ENCODE assay signal across 8 cellular contexts in the genomic region with DNA sequence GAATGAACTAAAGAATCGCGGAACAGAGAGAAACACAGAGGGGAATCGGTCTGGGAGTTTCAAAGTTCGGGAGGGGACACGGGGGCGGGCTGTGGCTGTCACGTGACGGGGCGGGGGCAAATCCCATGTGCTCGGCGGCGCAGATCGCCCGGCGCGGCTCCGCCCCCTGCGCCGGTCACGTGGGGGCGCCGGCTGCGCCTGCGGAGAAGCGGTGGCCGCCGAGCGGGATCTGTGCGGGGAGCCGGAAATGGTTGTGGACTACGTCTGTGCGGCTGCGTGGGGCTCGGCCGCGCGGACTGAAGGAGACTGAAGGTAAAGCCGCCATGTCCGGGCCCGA. TPM values are rescaled to one million over a fixed set of nuclear protein-coding genes. Genes with fewer than 3 reads are reported as not detected.
DNase-seq lines count a peak whose midpoint lies in the region; ATAC-seq and TF ChIP-seq lines count a peak whose summit lies in the region.

A gene with protein sequence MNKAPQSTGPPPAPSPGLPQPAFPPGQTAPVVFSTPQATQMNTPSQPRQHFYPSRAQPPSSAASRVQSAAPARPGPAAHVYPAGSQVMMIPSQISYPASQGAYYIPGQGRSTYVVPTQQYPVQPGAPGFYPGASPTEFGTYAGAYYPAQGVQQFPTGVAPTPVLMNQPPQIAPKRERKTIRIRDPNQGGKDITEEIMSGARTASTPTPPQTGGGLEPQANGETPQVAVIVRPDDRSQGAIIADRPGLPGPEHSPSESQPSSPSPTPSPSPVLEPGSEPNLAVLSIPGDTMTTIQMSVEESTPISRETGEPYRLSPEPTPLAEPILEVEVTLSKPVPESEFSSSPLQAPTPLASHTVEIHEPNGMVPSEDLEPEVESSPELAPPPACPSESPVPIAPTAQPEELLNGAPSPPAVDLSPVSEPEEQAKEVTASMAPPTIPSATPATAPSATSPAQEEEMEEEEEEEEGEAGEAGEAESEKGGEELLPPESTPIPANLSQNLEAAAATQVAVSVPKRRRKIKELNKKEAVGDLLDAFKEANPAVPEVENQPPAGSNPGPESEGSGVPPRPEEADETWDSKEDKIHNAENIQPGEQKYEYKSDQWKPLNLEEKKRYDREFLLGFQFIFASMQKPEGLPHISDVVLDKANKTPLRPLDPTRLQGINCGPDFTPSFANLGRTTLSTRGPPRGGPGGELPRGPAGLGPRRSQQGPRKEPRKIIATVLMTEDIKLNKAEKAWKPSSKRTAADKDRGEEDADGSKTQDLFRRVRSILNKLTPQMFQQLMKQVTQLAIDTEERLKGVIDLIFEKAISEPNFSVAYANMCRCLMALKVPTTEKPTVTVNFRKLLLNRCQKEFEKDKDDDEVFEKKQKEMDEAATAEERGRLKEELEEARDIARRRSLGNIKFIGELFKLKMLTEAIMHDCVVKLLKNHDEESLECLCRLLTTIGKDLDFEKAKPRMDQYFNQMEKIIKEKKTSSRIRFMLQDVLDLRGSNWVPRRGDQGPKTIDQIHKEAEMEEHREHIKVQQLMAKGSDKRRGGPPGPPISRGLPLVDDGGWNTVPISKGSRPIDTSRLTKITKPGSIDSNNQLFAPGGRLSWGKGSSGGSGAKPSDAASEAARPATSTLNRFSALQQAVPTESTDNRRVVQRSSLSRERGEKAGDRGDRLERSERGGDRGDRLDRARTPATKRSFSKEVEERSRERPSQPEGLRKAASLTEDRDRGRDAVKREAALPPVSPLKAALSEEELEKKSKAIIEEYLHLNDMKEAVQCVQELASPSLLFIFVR (N-terminal part only) (plus strand): TSS at position 244 of the 337 bp plus-strand sequence. CDS start 1,191 bp downstream, outside the sequence.

- H3K27ac ChIP-seq in SK-N-SH (ENCODE audit: low read depth in 2 of 2, low read length in 1 of 2) = peak within 1 kb of the TSS; percentile 86 to 89
- H3K27ac ChIP-seq in temporal lobe (ENCODE audit: low read depth, low read length) = peak within 1 kb of the TSS; percentile 89

- TF ChIP-seq CTCF in GM06990 (IDR thresholded peaks at IDR 0.05; ENCODE audit: insufficient read depth, low read length, poor library complexity, severe bottlenecking) (no peak), SK-N-SH (IDR thresholded peaks at IDR 0.05) (no peak), omental fat pad (IDR thresholded peaks at IDR 0.05) (no peak)

- H3K9me2 ChIP-seq in SK-N-SH = no peaks in the 10 kb centered on the region

- H3K4me3 ChIP-seq in GM06990 (replicated peaks; ENCODE audit: low read depth, low read length) = peak within 1 kb of the TSS; percentile 71
- peak within 1 kb of the TSS; percentile 64 to 70 for H3K4me3 ChIP-seq in SK-N-SH (ENCODE audit: low read depth in 2 of 2, low read length in 1 of 2)

- H3K36me3 ChIP-seq in GM06990 (ENCODE audit: control insufficient read depth, insufficient read depth, low read length) (peaks cover 11% of the 10 kb centered on the region), SK-N-SH (replicated peaks in 1 of 2; ENCODE audit: control insufficient read depth in 1 of 2, insufficient read depth in 2 of 2, low read length in 1 of 2) (peaks cover 11 to 13% of the 10 kb centered on the region in 2 experiments)

- peak; percentile 98 for DNase-seq in GM06990 (ENCODE audit: extremely low read depth, insufficient read length)
- peak; percentile 83 for DNase-seq in NCI-H1048 (lab: John Stamatoyannopoulos, UW)
- peak; percentile 99 for DNase-seq in SK-N-SH
- DNase-seq in activated naive CD4-positive, alpha-beta T cell treated with anti-CD3 and anti-CD28 coated beads, Interleukin-2, amount 50 U/mL, for 16 hours = peak; percentile 93
- DNase-seq in globus pallidus (ENCODE audit: low spot score) = peak; percentile 89
- peak; percentile 90 for DNase-seq in omental fat pad (ENCODE audit: low spot score)

- H3K4me2 ChIP-seq in SK-N-SH = peak within 1 kb of the TSS; percentile 99

- WGBS in SK-N-SH (ENCODE audit: low lambda C conversion rate) = 4% methylated on average over 10 of the region's 40 CpGs

- H3K79me2 ChIP-seq in SK-N-SH (ENCODE audit: insufficient read depth) = peaks cover 48% of the 10 kb centered on the region

- TF ChIP-seq EP300 in SK-N-SH (IDR thresholded peaks at IDR 0.05; ENCODE audit: borderline replicate concordance in 1 of 2, low read depth in 1 of 2, low read length in 1 of 2) = no peak

- peaks cover 22 to 25% of the 10 kb centered on the region in 2 experiments; a peak in 3 of 4 replicates for H3K4me1 ChIP-seq in SK-N-SH (ENCODE audit: control insufficient read depth in 1 of 2, insufficient read depth in 2 of 2, low read depth in 1 of 2, low read length in 1 of 2)

- peak within 1 kb of the TSS; percentile 97 for H2AFZ ChIP-seq in SK-N-SH (ENCODE audit: low read depth)

- POLR2A ChIA-PET in SK-N-SH (lab: Yijun Ruan, JAX) = no interaction called here

- H3K27me3 ChIP-seq in GM06990 (replicated peaks; ENCODE audit: control insufficient read depth, insufficient read depth, low read length) (no peaks in the 10 kb centered on the region), SK-N-SH (ENCODE audit: insufficient read depth) (no peaks in the 10 kb centered on the region)

- no peak for TF ChIP-seq RAD21 in SK-N-SH (IDR thresholded peaks at IDR 0.05; ENCODE audit: low read length)

- peaks cover 48% of the 10 kb centered on the region for H3F3A ChIP-seq in SK-N-SH (replicated peaks; ENCODE audit: insufficient read depth)

- ATAC-seq in HG02571 (IDR thresholded peaks at IDR 0.05; ENCODE audit: unreplicated experiment) = peak; percentile 78
- ATAC-seq in omental fat pad (ENCODE audit: low FRiP score) = peak; percentile 84

- peaks cover 37% of the 10 kb centered on the region for H4K20me1 ChIP-seq in SK-N-SH (ENCODE audit: insufficient read depth)

- CTCF ChIA-PET in SK-N-SH (lab: Yijun Ruan, JAX) = no interaction called here

- H3K9ac ChIP-seq in SK-N-SH = peak within 1 kb of the TSS; percentile 94

- no peaks in the 10 kb centered on the region for H3K9me3 ChIP-seq in SK-N-SH

TF ChIP-seq in SK-N-SH, 30 proteins besides CTCF, POLR2A, EP300 and RAD21 (continues in another document):
- TF ChIP-seq, protein P1, sequence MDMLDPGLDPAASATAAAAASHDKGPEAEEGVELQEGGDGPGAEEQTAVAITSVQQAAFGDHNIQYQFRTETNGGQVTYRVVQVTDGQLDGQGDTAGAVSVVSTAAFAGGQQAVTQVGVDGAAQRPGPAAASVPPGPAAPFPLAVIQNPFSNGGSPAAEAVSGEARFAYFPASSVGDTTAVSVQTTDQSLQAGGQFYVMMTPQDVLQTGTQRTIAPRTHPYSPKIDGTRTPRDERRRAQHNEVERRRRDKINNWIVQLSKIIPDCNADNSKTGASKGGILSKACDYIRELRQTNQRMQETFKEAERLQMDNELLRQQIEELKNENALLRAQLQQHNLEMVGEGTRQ (IDR thresholded peaks at IDR 0.05; ENCODE audit: borderline replicate concordance, low read depth, low read length) = peak; percentile 97
- TF ChIP-seq TCF12 (IDR thresholded peaks at IDR 0.05) = no peak; the same call in 1 of the 2 replicates
- TF ChIP-seq SIN3A (IDR thresholded peaks at IDR 0.05; ENCODE audit: borderline replicate concordance, low read depth, low read length) = peak; percentile 62; the same call in 1 of the 2 replicates
- TF ChIP-seq SMC3 (IDR thresholded peaks at IDR 0.05; ENCODE audit: low read depth, low read length) = no peak
- TF ChIP-seq GABPA (IDR thresholded peaks at IDR 0.05; ENCODE audit: low read depth) = peak; percentile 30; the same call in 1 of the 2 replicates
- TF ChIP-seq GATA2 (CRISPR knock-in tag; IDR thresholded peaks at IDR 0.05) = no peak
- TF ChIP-seq, protein P2, sequence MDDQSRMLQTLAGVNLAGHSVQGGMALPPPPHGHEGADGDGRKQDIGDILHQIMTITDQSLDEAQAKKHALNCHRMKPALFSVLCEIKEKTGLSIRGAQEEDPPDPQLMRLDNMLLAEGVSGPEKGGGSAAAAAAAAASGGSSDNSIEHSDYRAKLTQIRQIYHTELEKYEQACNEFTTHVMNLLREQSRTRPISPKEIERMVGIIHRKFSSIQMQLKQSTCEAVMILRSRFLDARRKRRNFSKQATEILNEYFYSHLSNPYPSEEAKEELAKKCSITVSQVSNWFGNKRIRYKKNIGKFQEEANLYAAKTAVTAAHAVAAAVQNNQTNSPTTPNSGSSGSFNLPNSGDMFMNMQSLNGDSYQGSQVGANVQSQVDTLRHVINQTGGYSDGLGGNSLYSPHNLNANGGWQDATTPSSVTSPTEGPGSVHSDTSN (IDR thresholded peaks at IDR 0.05) = no peak
- TF ChIP-seq FOXM1 (IDR thresholded peaks at IDR 0.05; ENCODE audit: low read depth) = no peak
- TF ChIP-seq JUND (IDR thresholded peaks at IDR 0.05) = no peak
- TF ChIP-seq YY1 (IDR thresholded peaks at IDR 0.05; ENCODE audit: low read depth) = no peak; the same call in 1 of the 2 replicates
- no peak for TF ChIP-seq RXRA (IDR thresholded peaks at IDR 0.05; ENCODE audit: borderline replicate concordance, low read depth)
- TF ChIP-seq, protein P3, sequence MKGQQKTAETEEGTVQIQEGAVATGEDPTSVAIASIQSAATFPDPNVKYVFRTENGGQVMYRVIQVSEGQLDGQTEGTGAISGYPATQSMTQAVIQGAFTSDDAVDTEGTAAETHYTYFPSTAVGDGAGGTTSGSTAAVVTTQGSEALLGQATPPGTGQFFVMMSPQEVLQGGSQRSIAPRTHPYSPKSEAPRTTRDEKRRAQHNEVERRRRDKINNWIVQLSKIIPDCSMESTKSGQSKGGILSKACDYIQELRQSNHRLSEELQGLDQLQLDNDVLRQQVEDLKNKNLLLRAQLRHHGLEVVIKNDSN (IDR thresholded peaks at IDR 0.05; ENCODE audit: borderline replicate concordance, low read depth) = peak; percentile 98
- TF ChIP-seq, protein P4, sequence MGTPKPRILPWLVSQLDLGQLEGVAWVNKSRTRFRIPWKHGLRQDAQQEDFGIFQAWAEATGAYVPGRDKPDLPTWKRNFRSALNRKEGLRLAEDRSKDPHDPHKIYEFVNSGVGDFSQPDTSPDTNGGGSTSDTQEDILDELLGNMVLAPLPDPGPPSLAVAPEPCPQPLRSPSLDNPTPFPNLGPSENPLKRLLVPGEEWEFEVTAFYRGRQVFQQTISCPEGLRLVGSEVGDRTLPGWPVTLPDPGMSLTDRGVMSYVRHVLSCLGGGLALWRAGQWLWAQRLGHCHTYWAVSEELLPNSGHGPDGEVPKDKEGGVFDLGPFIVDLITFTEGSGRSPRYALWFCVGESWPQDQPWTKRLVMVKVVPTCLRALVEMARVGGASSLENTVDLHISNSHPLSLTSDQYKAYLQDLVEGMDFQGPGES (IDR thresholded peaks at IDR 0.05; ENCODE audit: low read depth, low read length) = no peak
- TF ChIP-seq EZH2phosphoT487 (IDR thresholded peaks at IDR 0.05; ENCODE audit: borderline replicate concordance, low read depth) = no peak
- no peak for TF ChIP-seq FOXJ3 (CRISPR knock-in tag; IDR thresholded peaks at IDR 0.05)
- no peak for TF ChIP-seq RCOR1 (IDR thresholded peaks at IDR 0.05; ENCODE audit: low read length)
- peak; percentile 91 for TF ChIP-seq NRF1 (IDR thresholded peaks at IDR 0.05; ENCODE audit: low read depth, low read length)

RNA-seq across cellular contexts. Expression of the gene that starts here (rescaled TPM):
- polyA plus RNA-seq in SK-N-SH (2012; rRNA removed) = 207 and 262 TPM in 2 replicates
- polyA plus RNA-seq in SK-N-SH (2012; cell fraction: cytosol; rRNA removed) = 144 and 191 TPM in 2 replicates
- polyA plus RNA-seq in SK-N-SH (2012; cell fraction: nucleus; rRNA removed) = 356 and 392 TPM in 2 replicates
- total RNA-seq in omental fat pad (100 to 1,000 TPM; 235 to 471 (median 268) TPM), temporal lobe (107 TPM)

Comparison
In these comparisons a context has a peak if more than half of its experiments do, and no peak if none do; other contexts are left out.
1. Peak in every context shown above with its lines: DNase-seq, ATAC-seq, H3K4me3 ChIP-seq and H3K27ac ChIP-seq.